Comparison of ENCODE assay signal across 26 cellular contexts in genomic region chr14:54699735-54700134, GRCh38.
"Had no signal": no experiment of that assay in that cellular context is flagged by ENCODE, and none has a peak within 500 bp of the region (broad histone marks: within the 10 kb centered on the region; RNA-seq: fewer than 3 reads in every experiment).

No MANE protein-coding gene starts in this region.

- H3K4me1 Mint-ChIP-seq: T-cell had no signal

- FAIRE-seq: endometrium had no signal

- H3K4me3 ChIP-seq: adrenal gland, breast epithelium, mucosa of descending colon, tibial nerve, uterus had no signal

- H3K27ac ChIP-seq: adrenal gland had no signal

- H3K36me3 Mint-ChIP-seq: activated naive CD8-positive, alpha-beta T cell; T-cell; WTC11 had no signal

- H3K4me1 ChIP-seq: breast epithelium had no signal

- H3K27me3 Mint-ChIP-seq: naive B cell had no signal

- H3K27ac Mint-ChIP-seq: activated CD4-positive, alpha-beta T cell treated with anti-CD3 and anti-CD28 coated beads for 36 hours; activated naive CD8-positive, alpha-beta T cell; activated T-cell treated with anti-CD3 and anti-CD28 coated beads, Interleukin-2, amount 50 U/mL, for 24 hours; activated T-helper 2 cell treated with anti-CD3 and anti-CD28 coated beads, Interferon-gamma antibody, Interleukin-2, Interleukin-4, amounts not matched to agents 10 μg/mL and 5 μg/mL and 100 μg/mL, durations not matched to agents 14 hours and 24 hours and 36 hours; dendritic cell treated with granulocyte-macrophage colony-stimulating factor and Interleukin-4, amounts not matched to agents 40 ng/mL and 50 ng/mL, for 4 days; stimulated activated naive CD8-positive, alpha-beta T cell treated with anti-CD3 and anti-CD28 coated beads, Interleukin-15, Interleukin-2, amounts not matched to agents 100 ng/mL and 50 ng/mL, for 24 hours; T-cell; T-helper 2 cell treated with Interferon-gamma antibody and Interleukin-4, amounts not matched to agents 5 μg/mL and 100 μg/mL, for 36 hours; WTC11 had no signal

- H3K9me3 ChIP-seq: adrenal gland, breast epithelium, mucosa of descending colon, tibial nerve, uterus had no signal

- ATAC-seq: activated CD4-positive, alpha-beta T cell treated with anti-CD3 and anti-CD28 coated beads for 36 hours; mucosa of descending colon; T-cell had no signal

- H3K9me3 Mint-ChIP-seq: activated T-cell treated with anti-CD3 and anti-CD28 coated beads, Interleukin-2, amount 50 U/mL, for 24 hours; activated T-helper 2 cell treated with anti-CD3 and anti-CD28 coated beads, Interferon-gamma antibody, Interleukin-2, Interleukin-4, amounts not matched to agents 10 μg/mL and 5 μg/mL and 100 μg/mL, durations not matched to agents 14 hours and 24 hours and 36 hours; dendritic cell treated with granulocyte-macrophage colony-stimulating factor and Interleukin-4, amounts not matched to agents 40 ng/mL and 50 ng/mL, for 4 days; naive B cell; stimulated activated naive CD8-positive, alpha-beta T cell treated with anti-CD3 and anti-CD28 coated beads, Interleukin-15, Interleukin-2, amounts not matched to agents 100 ng/mL and 50 ng/mL, for 24 hours; T-cell; T-helper 2 cell treated with Interferon-gamma antibody and Interleukin-4, amounts not matched to agents 5 μg/mL and 100 μg/mL, for 36 hours; WTC11 had no signal

- DNase-seq: activated CD4-positive, alpha-beta T cell treated with anti-CD3 and anti-CD28 coated beads for 36 hours; activated CD4-positive, alpha-beta T cell treated with anti-CD3 and anti-CD28 coated beads, Interleukin-2, amount 50 U/mL, for 4 hours; activated CD8-positive, alpha-beta memory T cell treated with anti-CD3 and anti-CD28 coated beads for 24 hours; activated CD8-positive, alpha-beta memory T cell treated with anti-CD3 and anti-CD28 coated beads, Interleukin-2, amount 50 U/mL, for 4 hours; activated naive CD4-positive, alpha-beta T cell; activated T-cell treated with anti-CD3 and anti-CD28 coated beads, Interleukin-2, amount 50 U/mL, for 24 hours; effector CD4-positive, alpha-beta T cell; foreskin fibroblast; hippocampal formation; mucosa of descending colon; naive B cell; posterior cingulate gyrus; retina; stimulated activated CD4-positive, alpha-beta T cell treated with anti-CD3 and anti-CD28 coated beads, Interleukin-1b, Interleukin-23, amount 100 ng/mL, for 48 hours; T-cell; uterus had no signal

- H3K27me3 ChIP-seq: adrenal gland, breast epithelium, tibial nerve, uterus had no signal

- H3K36me3 ChIP-seq: breast epithelium, uterus had no signal

- H3K4me3 Mint-ChIP-seq: activated CD4-positive, alpha-beta T cell treated with anti-CD3 and anti-CD28 coated beads for 36 hours; activated naive CD8-positive, alpha-beta T cell; activated T-cell treated with anti-CD3 and anti-CD28 coated beads, Interleukin-2, amount 50 U/mL, for 24 hours; dendritic cell treated with granulocyte-macrophage colony-stimulating factor and Interleukin-4, amounts not matched to agents 40 ng/mL and 50 ng/mL, for 4 days; naive B cell; stimulated activated naive CD8-positive, alpha-beta T cell treated with anti-CD3 and anti-CD28 coated beads, Interleukin-15, Interleukin-2, amounts not matched to agents 100 ng/mL and 50 ng/mL, for 24 hours; T-cell; WTC11 had no signal
